Comparison of ENCODE assay signal across 1 cellular context in the genomic region with DNA sequence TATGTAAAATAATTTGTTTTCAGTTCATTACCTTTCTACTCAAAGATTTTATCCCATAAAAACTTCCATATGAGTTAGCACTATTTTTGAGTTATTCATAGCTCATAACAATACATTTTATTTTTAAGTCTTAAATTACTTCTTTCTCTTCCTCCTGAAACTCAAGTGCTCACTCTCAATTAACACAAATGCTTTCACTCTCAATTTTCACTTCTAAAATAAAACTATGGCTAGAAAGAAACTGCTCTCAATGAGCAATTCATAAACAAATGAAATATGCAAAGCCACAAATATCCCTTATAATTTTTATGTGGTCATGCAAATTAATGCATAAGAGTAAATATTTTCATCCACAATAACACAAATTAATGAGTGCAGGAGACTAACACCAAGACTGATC.
A peak's percentile ranks its signal among the peaks of the same experiment; 100 is the strongest.
TF ChIP-seq lines count a peak whose summit lies in the region.

No MANE protein-coding gene starts in this region.

TF ChIP-seq in GM12878, 131 proteins besides CTCF, POLR2A, EP300 and RAD21 (continued from another document and continues in another):
- TF ChIP-seq, protein P1, sequence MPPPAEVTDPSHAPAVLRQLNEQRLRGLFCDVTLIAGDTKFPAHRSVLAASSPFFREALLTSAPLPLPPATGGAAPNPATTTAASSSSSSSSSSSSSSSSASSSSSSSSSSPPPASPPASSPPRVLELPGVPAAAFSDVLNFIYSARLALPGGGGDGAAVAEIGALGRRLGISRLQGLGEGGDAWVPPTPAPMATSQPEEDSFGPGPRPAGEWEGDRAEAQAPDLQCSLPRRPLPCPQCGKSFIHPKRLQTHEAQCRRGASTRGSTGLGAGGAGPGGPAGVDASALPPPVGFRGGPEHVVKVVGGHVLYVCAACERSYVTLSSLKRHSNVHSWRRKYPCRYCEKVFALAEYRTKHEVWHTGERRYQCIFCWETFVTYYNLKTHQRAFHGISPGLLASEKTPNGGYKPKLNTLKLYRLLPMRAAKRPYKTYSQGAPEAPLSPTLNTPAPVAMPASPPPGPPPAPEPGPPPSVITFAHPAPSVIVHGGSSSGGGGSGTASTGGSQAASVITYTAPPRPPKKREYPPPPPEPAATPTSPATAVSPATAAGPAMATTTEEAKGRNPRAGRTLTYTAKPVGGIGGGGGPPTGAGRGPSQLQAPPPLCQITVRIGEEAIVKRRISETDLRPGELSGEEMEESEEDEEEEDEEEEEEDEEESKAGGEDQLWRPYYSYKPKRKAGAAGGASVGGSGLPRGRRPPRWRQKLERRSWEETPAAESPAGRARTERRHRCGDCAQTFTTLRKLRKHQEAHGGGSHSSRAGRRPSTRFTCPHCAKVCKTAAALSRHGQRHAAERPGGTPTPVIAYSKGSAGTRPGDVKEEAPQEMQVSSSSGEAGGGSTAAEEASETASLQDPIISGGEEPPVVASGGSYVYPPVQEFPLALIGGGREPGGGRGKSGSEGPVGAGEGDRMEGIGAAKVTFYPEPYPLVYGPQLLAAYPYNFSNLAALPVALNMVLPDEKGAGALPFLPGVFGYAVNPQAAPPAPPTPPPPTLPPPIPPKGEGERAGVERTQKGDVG (CRISPR knock-in tag; IDR thresholded peaks at IDR 0.05) = no peak
- TF ChIP-seq, protein P2, sequence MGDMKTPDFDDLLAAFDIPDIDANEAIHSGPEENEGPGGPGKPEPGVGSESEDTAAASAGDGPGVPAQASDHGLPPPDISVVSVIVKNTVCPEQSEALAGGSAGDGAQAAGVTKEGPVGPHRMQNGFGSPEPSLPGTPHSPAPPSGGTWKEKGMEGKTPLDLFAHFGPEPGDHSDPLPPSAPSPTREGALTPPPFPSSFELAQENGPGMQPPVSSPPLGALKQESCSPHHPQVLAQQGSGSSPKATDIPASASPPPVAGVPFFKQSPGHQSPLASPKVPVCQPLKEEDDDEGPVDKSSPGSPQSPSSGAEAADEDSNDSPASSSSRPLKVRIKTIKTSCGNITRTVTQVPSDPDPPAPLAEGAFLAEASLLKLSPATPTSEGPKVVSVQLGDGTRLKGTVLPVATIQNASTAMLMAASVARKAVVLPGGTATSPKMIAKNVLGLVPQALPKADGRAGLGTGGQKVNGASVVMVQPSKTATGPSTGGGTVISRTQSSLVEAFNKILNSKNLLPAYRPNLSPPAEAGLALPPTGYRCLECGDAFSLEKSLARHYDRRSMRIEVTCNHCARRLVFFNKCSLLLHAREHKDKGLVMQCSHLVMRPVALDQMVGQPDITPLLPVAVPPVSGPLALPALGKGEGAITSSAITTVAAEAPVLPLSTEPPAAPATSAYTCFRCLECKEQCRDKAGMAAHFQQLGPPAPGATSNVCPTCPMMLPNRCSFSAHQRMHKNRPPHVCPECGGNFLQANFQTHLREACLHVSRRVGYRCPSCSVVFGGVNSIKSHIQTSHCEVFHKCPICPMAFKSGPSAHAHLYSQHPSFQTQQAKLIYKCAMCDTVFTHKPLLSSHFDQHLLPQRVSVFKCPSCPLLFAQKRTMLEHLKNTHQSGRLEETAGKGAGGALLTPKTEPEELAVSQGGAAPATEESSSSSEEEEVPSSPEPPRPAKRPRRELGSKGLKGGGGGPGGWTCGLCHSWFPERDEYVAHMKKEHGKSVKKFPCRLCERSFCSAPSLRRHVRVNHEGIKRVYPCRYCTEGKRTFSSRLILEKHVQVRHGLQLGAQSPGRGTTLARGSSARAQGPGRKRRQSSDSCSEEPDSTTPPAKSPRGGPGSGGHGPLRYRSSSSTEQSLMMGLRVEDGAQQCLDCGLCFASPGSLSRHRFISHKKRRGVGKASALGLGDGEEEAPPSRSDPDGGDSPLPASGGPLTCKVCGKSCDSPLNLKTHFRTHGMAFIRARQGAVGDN (IDR thresholded peaks at IDR 0.05) = no peak
- TF ChIP-seq RCOR1 (conservative IDR thresholded peaks at IDR 0.05; ENCODE audit: low read depth, low read length) = no peak
- TF ChIP-seq, protein P3, sequence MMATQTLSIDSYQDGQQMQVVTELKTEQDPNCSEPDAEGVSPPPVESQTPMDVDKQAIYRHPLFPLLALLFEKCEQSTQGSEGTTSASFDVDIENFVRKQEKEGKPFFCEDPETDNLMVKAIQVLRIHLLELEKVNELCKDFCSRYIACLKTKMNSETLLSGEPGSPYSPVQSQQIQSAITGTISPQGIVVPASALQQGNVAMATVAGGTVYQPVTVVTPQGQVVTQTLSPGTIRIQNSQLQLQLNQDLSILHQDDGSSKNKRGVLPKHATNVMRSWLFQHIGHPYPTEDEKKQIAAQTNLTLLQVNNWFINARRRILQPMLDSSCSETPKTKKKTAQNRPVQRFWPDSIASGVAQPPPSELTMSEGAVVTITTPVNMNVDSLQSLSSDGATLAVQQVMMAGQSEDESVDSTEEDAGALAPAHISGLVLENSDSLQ (IDR thresholded peaks at IDR 0.05) = no peak
- TF ChIP-seq, protein P4, sequence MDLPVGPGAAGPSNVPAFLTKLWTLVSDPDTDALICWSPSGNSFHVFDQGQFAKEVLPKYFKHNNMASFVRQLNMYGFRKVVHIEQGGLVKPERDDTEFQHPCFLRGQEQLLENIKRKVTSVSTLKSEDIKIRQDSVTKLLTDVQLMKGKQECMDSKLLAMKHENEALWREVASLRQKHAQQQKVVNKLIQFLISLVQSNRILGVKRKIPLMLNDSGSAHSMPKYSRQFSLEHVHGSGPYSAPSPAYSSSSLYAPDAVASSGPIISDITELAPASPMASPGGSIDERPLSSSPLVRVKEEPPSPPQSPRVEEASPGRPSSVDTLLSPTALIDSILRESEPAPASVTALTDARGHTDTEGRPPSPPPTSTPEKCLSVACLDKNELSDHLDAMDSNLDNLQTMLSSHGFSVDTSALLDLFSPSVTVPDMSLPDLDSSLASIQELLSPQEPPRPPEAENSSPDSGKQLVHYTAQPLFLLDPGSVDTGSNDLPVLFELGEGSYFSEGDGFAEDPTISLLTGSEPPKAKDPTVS (IDR thresholded peaks at IDR 0.05; ENCODE audit: low read depth, low read length) = no peak
- TF ChIP-seq MYC (IDR thresholded peaks at IDR 0.05; ENCODE audit: insufficient read depth, insufficient read length, insufficient replicate concordance, low read length, severe bottlenecking) = no peak
- TF ChIP-seq DPF2 (IDR thresholded peaks at IDR 0.05) = no peak
- no peak for TF ChIP-seq STAT1 (conservative IDR thresholded peaks at IDR 0.05)
- TF ChIP-seq LARP7 (IDR thresholded peaks at IDR 0.05) = no peak
- TF ChIP-seq SMAD5 (IDR thresholded peaks at IDR 0.05; ENCODE audit: low read depth) = no peak
- TF ChIP-seq HDGF (IDR thresholded peaks at IDR 0.05) = no peak
- TF ChIP-seq CBX3 (IDR thresholded peaks at IDR 0.05; ENCODE audit: borderline replicate concordance, low read depth) = no peak
- TF ChIP-seq CREB1 (IDR thresholded peaks at IDR 0.05; ENCODE audit: low read depth) = no peak
- TF ChIP-seq SMC3 (IDR thresholded peaks at IDR 0.05; ENCODE audit: borderline replicate concordance, low read length) = no peak
- TF ChIP-seq POLR2AphosphoS2 (IDR thresholded peaks at IDR 0.05; ENCODE audit: low read depth, low read length) = no peak
- TF ChIP-seq RFX5 (IDR thresholded peaks at IDR 0.05; ENCODE audit: low read depth, low read length) = no peak
- TF ChIP-seq ATF7 (IDR thresholded peaks at IDR 0.05; ENCODE audit: low read depth) = 0 out of 2 replicates have a peak, but pooled peaks have one; percentile 14
- TF ChIP-seq ZNF24 (IDR thresholded peaks at IDR 0.05) = no peak
- no peak for TF ChIP-seq KAT2A (conservative IDR thresholded peaks at IDR 0.05; ENCODE audit: control insufficient read depth, low read depth, low read length)
- no peak for TF ChIP-seq CBFB (IDR thresholded peaks at IDR 0.05; ENCODE audit: low read depth)
- peak; percentile 74 for TF ChIP-seq MTA2 (IDR thresholded peaks at IDR 0.05; ENCODE audit: low read depth)
- TF ChIP-seq, protein P5, sequence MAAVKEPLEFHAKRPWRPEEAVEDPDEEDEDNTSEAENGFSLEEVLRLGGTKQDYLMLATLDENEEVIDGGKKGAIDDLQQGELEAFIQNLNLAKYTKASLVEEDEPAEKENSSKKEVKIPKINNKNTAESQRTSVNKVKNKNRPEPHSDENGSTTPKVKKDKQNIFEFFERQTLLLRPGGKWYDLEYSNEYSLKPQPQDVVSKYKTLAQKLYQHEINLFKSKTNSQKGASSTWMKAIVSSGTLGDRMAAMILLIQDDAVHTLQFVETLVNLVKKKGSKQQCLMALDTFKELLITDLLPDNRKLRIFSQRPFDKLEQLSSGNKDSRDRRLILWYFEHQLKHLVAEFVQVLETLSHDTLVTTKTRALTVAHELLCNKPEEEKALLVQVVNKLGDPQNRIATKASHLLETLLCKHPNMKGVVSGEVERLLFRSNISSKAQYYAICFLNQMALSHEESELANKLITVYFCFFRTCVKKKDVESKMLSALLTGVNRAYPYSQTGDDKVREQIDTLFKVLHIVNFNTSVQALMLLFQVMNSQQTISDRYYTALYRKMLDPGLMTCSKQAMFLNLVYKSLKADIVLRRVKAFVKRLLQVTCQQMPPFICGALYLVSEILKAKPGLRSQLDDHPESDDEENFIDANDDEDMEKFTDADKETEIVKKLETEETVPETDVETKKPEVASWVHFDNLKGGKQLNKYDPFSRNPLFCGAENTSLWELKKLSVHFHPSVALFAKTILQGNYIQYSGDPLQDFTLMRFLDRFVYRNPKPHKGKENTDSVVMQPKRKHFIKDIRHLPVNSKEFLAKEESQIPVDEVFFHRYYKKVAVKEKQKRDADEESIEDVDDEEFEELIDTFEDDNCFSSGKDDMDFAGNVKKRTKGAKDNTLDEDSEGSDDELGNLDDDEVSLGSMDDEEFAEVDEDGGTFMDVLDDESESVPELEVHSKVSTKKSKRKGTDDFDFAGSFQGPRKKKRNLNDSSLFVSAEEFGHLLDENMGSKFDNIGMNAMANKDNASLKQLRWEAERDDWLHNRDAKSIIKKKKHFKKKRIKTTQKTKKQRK (IDR thresholded peaks at IDR 0.05; ENCODE audit: low read depth, low read length) = no peak
- no peak for TF ChIP-seq ETV6 (conservative IDR thresholded peaks at IDR 0.05 in 1 of 2, IDR thresholded peaks at IDR 0.05 in 1 of 2; ENCODE audit: borderline replicate concordance in 1 of 2, low read depth in 1 of 2)
- TF ChIP-seq STAT3 (IDR thresholded peaks at IDR 0.05; ENCODE audit: low read depth, low read length) = no peak
- TF ChIP-seq MEF2A (IDR thresholded peaks at IDR 0.05; ENCODE audit: insufficient read depth, low read depth, low read length) = peak; percentile 60; the same call in 1 of the 2 replicates
- TF ChIP-seq NBN (IDR thresholded peaks at IDR 0.05) = no peak
- TF ChIP-seq EZH2 (IDR thresholded peaks at IDR 0.05; ENCODE audit: borderline replicate concordance, control insufficient read depth, low read depth, low read length) = no peak
- TF ChIP-seq, protein P6, sequence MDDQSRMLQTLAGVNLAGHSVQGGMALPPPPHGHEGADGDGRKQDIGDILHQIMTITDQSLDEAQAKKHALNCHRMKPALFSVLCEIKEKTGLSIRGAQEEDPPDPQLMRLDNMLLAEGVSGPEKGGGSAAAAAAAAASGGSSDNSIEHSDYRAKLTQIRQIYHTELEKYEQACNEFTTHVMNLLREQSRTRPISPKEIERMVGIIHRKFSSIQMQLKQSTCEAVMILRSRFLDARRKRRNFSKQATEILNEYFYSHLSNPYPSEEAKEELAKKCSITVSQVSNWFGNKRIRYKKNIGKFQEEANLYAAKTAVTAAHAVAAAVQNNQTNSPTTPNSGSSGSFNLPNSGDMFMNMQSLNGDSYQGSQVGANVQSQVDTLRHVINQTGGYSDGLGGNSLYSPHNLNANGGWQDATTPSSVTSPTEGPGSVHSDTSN (IDR thresholded peaks at IDR 0.05; ENCODE audit: insufficient replicate concordance, low read depth, low read length) = no peak
- peak; percentile 57 for TF ChIP-seq NFIC (IDR thresholded peaks at IDR 0.05; ENCODE audit: low read depth, low read length)
- no peak for TF ChIP-seq SPI1 (IDR thresholded peaks at IDR 0.05; ENCODE audit: borderline replicate concordance, insufficient read depth, low read depth, low read length)
- TF ChIP-seq, protein P7, sequence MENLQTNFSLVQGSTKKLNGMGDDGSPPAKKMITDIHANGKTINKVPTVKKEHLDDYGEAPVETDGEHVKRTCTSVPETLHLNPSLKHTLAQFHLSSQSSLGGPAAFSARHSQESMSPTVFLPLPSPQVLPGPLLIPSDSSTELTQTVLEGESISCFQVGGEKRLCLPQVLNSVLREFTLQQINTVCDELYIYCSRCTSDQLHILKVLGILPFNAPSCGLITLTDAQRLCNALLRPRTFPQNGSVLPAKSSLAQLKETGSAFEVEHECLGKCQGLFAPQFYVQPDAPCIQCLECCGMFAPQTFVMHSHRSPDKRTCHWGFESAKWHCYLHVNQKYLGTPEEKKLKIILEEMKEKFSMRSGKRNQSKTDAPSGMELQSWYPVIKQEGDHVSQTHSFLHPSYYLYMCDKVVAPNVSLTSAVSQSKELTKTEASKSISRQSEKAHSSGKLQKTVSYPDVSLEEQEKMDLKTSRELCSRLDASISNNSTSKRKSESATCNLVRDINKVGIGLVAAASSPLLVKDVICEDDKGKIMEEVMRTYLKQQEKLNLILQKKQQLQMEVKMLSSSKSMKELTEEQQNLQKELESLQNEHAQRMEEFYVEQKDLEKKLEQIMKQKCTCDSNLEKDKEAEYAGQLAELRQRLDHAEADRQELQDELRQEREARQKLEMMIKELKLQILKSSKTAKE (IDR thresholded peaks at IDR 0.05; ENCODE audit: low read depth, poor library complexity, severe bottlenecking) = no peak
- TF ChIP-seq, protein P8, sequence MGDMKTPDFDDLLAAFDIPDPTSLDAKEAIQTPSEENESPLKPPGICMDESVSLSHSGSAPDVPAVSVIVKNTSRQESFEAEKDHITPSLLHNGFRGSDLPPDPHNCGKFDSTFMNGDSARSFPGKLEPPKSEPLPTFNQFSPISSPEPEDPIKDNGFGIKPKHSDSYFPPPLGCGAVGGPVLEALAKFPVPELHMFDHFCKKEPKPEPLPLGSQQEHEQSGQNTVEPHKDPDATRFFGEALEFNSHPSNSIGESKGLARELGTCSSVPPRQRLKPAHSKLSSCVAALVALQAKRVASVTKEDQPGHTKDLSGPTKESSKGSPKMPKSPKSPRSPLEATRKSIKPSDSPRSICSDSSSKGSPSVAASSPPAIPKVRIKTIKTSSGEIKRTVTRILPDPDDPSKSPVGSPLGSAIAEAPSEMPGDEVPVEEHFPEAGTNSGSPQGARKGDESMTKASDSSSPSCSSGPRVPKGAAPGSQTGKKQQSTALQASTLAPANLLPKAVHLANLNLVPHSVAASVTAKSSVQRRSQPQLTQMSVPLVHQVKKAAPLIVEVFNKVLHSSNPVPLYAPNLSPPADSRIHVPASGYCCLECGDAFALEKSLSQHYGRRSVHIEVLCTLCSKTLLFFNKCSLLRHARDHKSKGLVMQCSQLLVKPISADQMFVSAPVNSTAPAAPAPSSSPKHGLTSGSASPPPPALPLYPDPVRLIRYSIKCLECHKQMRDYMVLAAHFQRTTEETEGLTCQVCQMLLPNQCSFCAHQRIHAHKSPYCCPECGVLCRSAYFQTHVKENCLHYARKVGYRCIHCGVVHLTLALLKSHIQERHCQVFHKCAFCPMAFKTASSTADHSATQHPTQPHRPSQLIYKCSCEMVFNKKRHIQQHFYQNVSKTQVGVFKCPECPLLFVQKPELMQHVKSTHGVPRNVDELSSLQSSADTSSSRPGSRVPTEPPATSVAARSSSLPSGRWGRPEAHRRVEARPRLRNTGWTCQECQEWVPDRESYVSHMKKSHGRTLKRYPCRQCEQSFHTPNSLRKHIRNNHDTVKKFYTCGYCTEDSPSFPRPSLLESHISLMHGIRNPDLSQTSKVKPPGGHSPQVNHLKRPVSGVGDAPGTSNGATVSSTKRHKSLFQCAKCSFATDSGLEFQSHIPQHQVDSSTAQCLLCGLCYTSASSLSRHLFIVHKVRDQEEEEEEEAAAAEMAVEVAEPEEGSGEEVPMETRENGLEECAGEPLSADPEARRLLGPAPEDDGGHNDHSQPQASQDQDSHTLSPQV (IDR thresholded peaks at IDR 0.05) = no peak
- TF ChIP-seq BRCA1 (IDR thresholded peaks at IDR 0.05; ENCODE audit: low read depth, low read length) = no peak
- peak in 1 of 2 experiments; percentile 41; a peak in 2 of 4 replicates for TF ChIP-seq IKZF2 (IDR thresholded peaks at IDR 0.05)
- TF ChIP-seq IKZF1 (conservative IDR thresholded peaks at IDR 0.05) = no peak
- no peak for TF ChIP-seq POU2F2 (IDR thresholded peaks at IDR 0.05; ENCODE audit: borderline replicate concordance, low read depth, low read length)
- TF ChIP-seq RUNX3 (IDR thresholded peaks at IDR 0.05; ENCODE audit: low read length) = peak; percentile 54
- TF ChIP-seq ESRRA (IDR thresholded peaks at IDR 0.05; ENCODE audit: low read length) = no peak
